19 cellular contexts compared by ENCODE assay signal in the genomic region with DNA sequence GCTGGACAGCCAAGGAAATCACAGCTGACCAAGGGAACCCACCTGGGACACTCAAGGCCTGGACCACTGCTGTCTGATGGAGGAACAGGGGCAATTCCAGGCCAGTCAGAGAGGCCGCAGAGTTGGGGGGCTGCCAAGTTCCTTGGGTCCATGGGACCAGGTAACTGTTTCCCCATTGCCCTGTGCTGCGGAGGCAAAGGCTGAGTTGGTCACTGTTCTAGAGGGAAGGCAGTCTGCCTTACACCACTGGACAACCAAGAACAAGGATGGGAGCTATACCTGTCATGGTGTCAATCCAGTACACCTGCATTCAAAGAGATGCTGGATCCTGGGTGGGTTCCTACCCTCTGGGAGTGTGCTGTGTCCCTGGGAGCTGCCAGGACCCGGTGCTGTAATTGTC. TPM values are rescaled to one million over a fixed set of nuclear protein-coding genes. Genes with fewer than 3 reads are reported as not detected.
DNase-seq lines count a peak whose midpoint lies in the region; ATAC-seq and TF ChIP-seq lines count a peak whose summit lies in the region.
"Had no signal": no experiment of that assay in that cellular context is flagged by ENCODE, and none has a peak within 500 bp of the region (broad histone marks: within the 10 kb centered on the region; RNA-seq: fewer than 3 reads in every experiment).

No MANE protein-coding gene starts in this region.

- peaks cover 56% of the 10 kb centered on the region for H3K36me3 Mint-ChIP-seq in activated CD8-positive, alpha-beta memory T cell treated with anti-CD3 and anti-CD28 coated beads, Interleukin-2, amount 10 ng/mL, durations not matched to agents 7 days and 5 days
- H3K36me3 Mint-ChIP-seq in IgD-negative memory B cell: peaks cover 8% of the 10 kb centered on the region
- peaks cover 32% of the 10 kb centered on the region for H3K36me3 Mint-ChIP-seq in activated naive CD8-positive, alpha-beta T cell treated with anti-CD3 and anti-CD28 coated beads for 36 hours

- CTCF ChIA-PET in activated CD8-positive, alpha-beta memory T cell treated with anti-CD3 and anti-CD28 coated beads, Interleukin-2, amount 10 ng/mL, durations not matched to agents 7 days and 5 days (lab: Charles Lee): interaction anchor here (0.9 kb wide), 1 partner anchor 100 kb away, joined by 3 read pairs; no protein-coding TSS in a partner anchor

- no peak for DNase-seq in activated CD8-positive, alpha-beta memory T cell treated with anti-CD3 and anti-CD28 coated beads, Interleukin-2, amount 10 ng/mL, durations not matched to agents 7 days and 5 days
- no peak for DNase-seq in activated CD8-positive, alpha-beta memory T cell treated with anti-CD3 and anti-CD28 coated beads for 24 hours
- no peak for DNase-seq in activated naive CD8-positive, alpha-beta T cell treated with anti-CD3 and anti-CD28 coated beads for 36 hours
- peak; percentile 70 for DNase-seq in spleen
- DNase-seq in lower leg skin (ENCODE audit: low spot score in 2 of 2): no peak
- DNase-seq in anterior cingulate cortex (lab: John Stamatoyannopoulos, UW): no peak
- no peak for DNase-seq in NCI-H1694 (lab: John Stamatoyannopoulos, UW)
- DNase-seq: activated effector memory CD4-positive, alpha-beta T cell treated with Interleukin-2 at 50 U/mL for 16 hours; central memory CD4-positive, alpha-beta T cell; effector CD4-positive, alpha-beta T cell; esophagus squamous epithelium; kidney glomerular epithelial cell; NCI-H1105 treated with DMSO at 0.1 percent for 48 hours; NCI-H524; stimulated activated CD4-positive, alpha-beta T cell treated with anti-CD3 and anti-CD28 coated beads, Interleukin-12 subunit alpha, Interleukin-12 subunit beta, amount 100 ng/mL, for 4 hours; substantia nigra had no signal

- TF ChIP-seq CTCF in spleen (IDR thresholded peaks at IDR 0.05 in 8 of 11, conservative IDR thresholded peaks at IDR 0.05 in 3 of 11) (no peak), lower leg skin (IDR thresholded peaks at IDR 0.05) (no peak)

- TF ChIP-seq POLR2A in spleen (IDR thresholded peaks at IDR 0.05) (no peak), lower leg skin (IDR thresholded peaks at IDR 0.05) (no peak)

- H3K27ac ChIP-seq in spleen: peak overlapping the region; percentile 49 to 89 (median 77)
- H3K27ac ChIP-seq: ascending aorta had no signal

- H3K27me3 Mint-ChIP-seq in activated CD8-positive, alpha-beta memory T cell treated with anti-CD3 and anti-CD28 coated beads, Interleukin-2, amount 10 ng/mL, durations not matched to agents 7 days and 5 days: no peaks in the 10 kb centered on the region
- no peaks in the 10 kb centered on the region for H3K27me3 Mint-ChIP-seq in IgD-negative memory B cell
- H3K27me3 Mint-ChIP-seq in activated naive CD8-positive, alpha-beta T cell treated with anti-CD3 and anti-CD28 coated beads for 36 hours: no peaks in the 10 kb centered on the region

- H3K27ac Mint-ChIP-seq in activated CD8-positive, alpha-beta memory T cell treated with anti-CD3 and anti-CD28 coated beads, Interleukin-2, amount 10 ng/mL, durations not matched to agents 7 days and 5 days: peak overlapping the region; percentile 91
- peak overlapping the region; percentile 40 to 96 (median 47) for H3K27ac Mint-ChIP-seq in IgD-negative memory B cell
- H3K27ac Mint-ChIP-seq in activated naive CD8-positive, alpha-beta T cell treated with anti-CD3 and anti-CD28 coated beads for 36 hours: peak overlapping the region; percentile 84

- H3K36me3 ChIP-seq in spleen: peaks cover 0 to 31% (median 5%) of the 10 kb centered on the region in 6 donors
- H3K36me3 ChIP-seq: ascending aorta; BLaER1 treated with 17β-estradiol and CSF1 and Interleukin-3, amounts not matched to agents 10 nM and 100 nM; esophagus squamous epithelium had no signal

- peaks cover 50% of the 10 kb centered on the region for H3K4me1 Mint-ChIP-seq in activated CD8-positive, alpha-beta memory T cell treated with anti-CD3 and anti-CD28 coated beads, Interleukin-2, amount 10 ng/mL, durations not matched to agents 7 days and 5 days
- H3K4me1 Mint-ChIP-seq in IgD-negative memory B cell: peaks cover 26 to 43% (median 32%) of the 10 kb centered on the region in 3 donors
- peaks cover 45% of the 10 kb centered on the region for H3K4me1 Mint-ChIP-seq in activated naive CD8-positive, alpha-beta T cell treated with anti-CD3 and anti-CD28 coated beads for 36 hours

- H3K9me3 Mint-ChIP-seq in activated CD8-positive, alpha-beta memory T cell treated with anti-CD3 and anti-CD28 coated beads, Interleukin-2, amount 10 ng/mL, durations not matched to agents 7 days and 5 days (ENCODE audit: low read depth): no peaks in the 10 kb centered on the region
- no peaks in the 10 kb centered on the region for H3K9me3 Mint-ChIP-seq in IgD-negative memory B cell
- H3K9me3 Mint-ChIP-seq in activated naive CD8-positive, alpha-beta T cell treated with anti-CD3 and anti-CD28 coated beads for 36 hours: peaks cover 5% of the 10 kb centered on the region

- peaks cover 20 to 47% (median 29%) of the 10 kb centered on the region in 6 donors for H3K4me1 ChIP-seq in spleen
- H3K4me1 ChIP-seq: ascending aorta had no signal

- H3K4me3 ChIP-seq in spleen (no peak overlapping the region), lower leg skin (ENCODE audit: low read depth, poor library complexity, severe bottlenecking) (no peak overlapping the region)
- H3K4me3 ChIP-seq: ascending aorta; BLaER1 treated with 17β-estradiol and CSF1 and Interleukin-3, amounts not matched to agents 10 nM and 100 nM; esophagus squamous epithelium had no signal

- no peaks in the 10 kb centered on the region for H3K9me3 ChIP-seq in spleen
- H3K9me3 ChIP-seq: esophagus squamous epithelium had no signal

- H3K4me3 Mint-ChIP-seq in activated CD8-positive, alpha-beta memory T cell treated with anti-CD3 and anti-CD28 coated beads, Interleukin-2, amount 10 ng/mL, durations not matched to agents 7 days and 5 days: no peak overlapping the region
- H3K4me3 Mint-ChIP-seq in IgD-negative memory B cell: peak overlapping the region in 1 of 4 donors; percentile 70
- no peak overlapping the region for H3K4me3 Mint-ChIP-seq in activated naive CD8-positive, alpha-beta T cell treated with anti-CD3 and anti-CD28 coated beads for 36 hours

- 95 to 100% (median 97%) methylated on average over 3 of the region's 3 CpGs for WGBS in spleen, 5 donors
- 93 to 100% methylated on average over 2 to 3 of the region's 3 CpGs for WGBS in lower leg skin, 2 donors

- H3K27me3 ChIP-seq in spleen (replicated peaks in 1 of 7): no peaks in the 10 kb centered on the region
- H3K27me3 ChIP-seq: ascending aorta; BLaER1 treated with 17β-estradiol and CSF1 and Interleukin-3, amounts not matched to agents 10 nM and 100 nM; esophagus squamous epithelium had no signal

- intact Hi-C loops in spleen (cut with DNase I; ENCODE audit: low total_unique reads) (no loop called here), lower leg skin (cut with DNase I; ENCODE audit: low total_unique reads) (no loop called here)

- no peak for ATAC-seq in activated CD8-positive, alpha-beta memory T cell treated with anti-CD3 and anti-CD28 coated beads, Interleukin-2, amount 10 ng/mL, durations not matched to agents 7 days and 5 days

RNA-seq across cellular contexts. Expression of gene SP140L, which starts 9.6 kb away (rescaled TPM):
- 10 to 100 TPM; 61.4 to 84.4 TPM for total RNA-seq in activated CD8-positive, alpha-beta memory T cell treated with anti-CD3 and anti-CD28 coated beads, Interleukin-2, amount 10 ng/mL, durations not matched to agents 7 days and 5 days
- polyA plus RNA-seq in IgD-negative memory B cell (38.9 TPM), spleen (10 to 100 TPM; 32.0 to 35.1 (median 32.6) TPM)
- 10 to 100 TPM; 36.3 to 38.8 TPM for total RNA-seq in activated naive CD8-positive, alpha-beta T cell treated with anti-CD3 and anti-CD28 coated beads for 36 hours
- total RNA-seq in spleen (10 to 100 TPM; 50.3 to 85.7 (median 67.5) TPM), lower leg skin (1 to 10 TPM in 2 of 4 donors, under 1 TPM in 2; 0.25 to 9.5 (median 1.1) TPM)
